In the genomic region with DNA sequence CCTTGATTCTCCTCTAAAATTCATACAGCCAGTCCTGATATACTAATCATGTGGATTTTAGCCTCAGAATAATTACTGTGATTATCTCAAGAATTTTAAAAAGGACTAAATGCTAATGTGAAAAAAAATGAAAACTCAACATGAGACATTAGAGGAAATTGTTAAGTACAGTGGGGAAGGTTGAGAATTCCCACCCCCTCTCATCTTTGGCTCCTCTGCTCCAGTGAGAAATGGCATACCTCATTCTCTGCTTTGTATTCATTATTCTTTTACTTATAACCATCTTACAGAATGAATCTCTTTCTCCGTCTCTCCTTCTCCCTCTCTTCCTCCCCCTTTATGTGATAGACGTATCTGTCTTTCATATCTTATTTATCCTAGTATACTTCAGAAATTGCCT, we compare ENCODE assay signal across 23 cellular contexts.
"Had no signal": no experiment of that assay in that cellular context is flagged by ENCODE, and none has a peak within 500 bp of the region (broad histone marks: within the 10 kb centered on the region; RNA-seq: fewer than 3 reads in every experiment).

No MANE protein-coding gene starts in this region.

- DNase-seq: activated B cell treated with CpG ODN at 0.5 μM for 24 hours; activated CD4-positive, alpha-beta T cell treated with anti-CD3 and anti-CD28 coated beads for 36 hours; activated CD4-positive, alpha-beta T cell treated with anti-CD3 and anti-CD28 coated beads, Interleukin-2, amount 50 U/mL, for 48 hours; activated effector memory CD4-positive, alpha-beta T cell treated with Interleukin-2 at 50 U/mL for 16 hours; activated naive CD4-positive, alpha-beta T cell treated with anti-CD3 and anti-CD28 coated beads, Interleukin-2, amount 50 U/mL, for 16 hours; activated naive CD8-positive, alpha-beta T cell treated with anti-CD3 and anti-CD28 coated beads, Interleukin-2, amount 50 U/mL, for 24 hours; activated T-cell treated with anti-CD3 and anti-CD28 coated beads, Interleukin-2, amount 50 U/mL, for 72 hours; body of pancreas; effector CD4-positive, alpha-beta T cell; foreskin melanocyte; immature natural killer cell; lower lobe of right lung; naive thymus-derived CD4-positive, alpha-beta T cell; occipital lobe; posterior cingulate gyrus; right lobe of liver; spleen; stimulated activated CD4-positive, alpha-beta T cell treated with anti-CD3 and anti-CD28 coated beads, Interleukin-4, amount 100 ng/mL, for 1 hour; stimulated activated naive CD4-positive, alpha-beta T cell; T1000; testis had no signal

- H3K27me3 ChIP-seq: body of pancreas, right lobe of liver, spleen, testis, vagina had no signal

- H3K36me3 ChIP-seq: lower lobe of right lung, right lobe of liver, spleen, vagina had no signal

- H3K4me1 ChIP-seq: body of pancreas, lower lobe of right lung, right lobe of liver, spleen, testis, vagina had no signal

- H3K4me3 ChIP-seq: body of pancreas, lower lobe of right lung, right lobe of liver, spleen, testis, vagina had no signal

- H3K9me3 ChIP-seq: body of pancreas, lower lobe of right lung, right lobe of liver, testis, vagina had no signal

- ATAC-seq: activated CD4-positive, alpha-beta T cell treated with anti-CD3 and anti-CD28 coated beads for 36 hours; activated naive CD8-positive, alpha-beta T cell treated with anti-CD3 and anti-CD28 coated beads, Interleukin-2, amount 50 U/mL, for 24 hours; activated T-cell treated with anti-CD3 and anti-CD28 coated beads, Interleukin-2, amount 50 U/mL, for 72 hours; body of pancreas; left lobe of liver; naive thymus-derived CD4-positive, alpha-beta T cell; right lobe of liver had no signal

- H3K27ac ChIP-seq: body of pancreas, lower lobe of right lung, right lobe of liver, spleen, testis, vagina had no signal
